In the genomic region with DNA sequence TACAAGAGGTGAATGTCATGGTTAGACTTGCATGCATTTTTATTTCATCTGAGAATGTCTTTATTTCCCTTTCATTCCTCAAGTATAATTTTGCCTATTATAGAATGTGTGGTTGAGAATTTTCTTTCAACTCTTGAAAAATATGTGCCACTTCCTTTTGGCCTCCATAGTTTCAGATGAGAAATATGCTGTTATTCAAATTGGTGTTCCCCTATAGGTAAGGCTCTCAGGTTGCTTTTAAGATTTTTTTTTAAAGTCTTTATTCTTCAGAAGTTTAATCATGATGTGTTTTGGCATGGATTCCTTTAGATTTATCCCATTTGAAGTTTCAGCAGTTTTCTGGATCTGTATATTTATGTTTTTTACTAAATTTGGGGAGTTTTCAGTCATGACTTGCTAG, we compare ENCODE assay signal across 26 cellular contexts. TPM values are rescaled to one million over a fixed set of nuclear protein-coding genes. Genes with fewer than 3 reads are reported as not detected.
A peak's percentile ranks its signal among the peaks of the same experiment; 100 is the strongest.
DNase-seq lines count a peak whose midpoint lies in the region; ATAC-seq, FAIRE-seq and TF ChIP-seq lines count a peak whose summit lies in the region.
"Had no signal": no experiment of that assay in that cellular context is flagged by ENCODE, and none has a peak within 500 bp of the region (broad histone marks: within the 10 kb centered on the region; RNA-seq: fewer than 3 reads in every experiment).

No MANE protein-coding gene starts in this region.

- no peaks in the 10 kb centered on the region for H3K36me3 ChIP-seq in HCT116 (ENCODE audit: control insufficient read depth in 1 of 2, insufficient read depth in 2 of 2, low read length in 2 of 2)
- no peaks in the 10 kb centered on the region for H3K36me3 ChIP-seq in GM12878 (ENCODE audit: control insufficient read depth in 2 of 2, insufficient read depth in 2 of 2, low read length in 1 of 2)
- H3K36me3 ChIP-seq: HAP-1 had no signal

- RAD21 ChIA-PET in HCT116 (lab: Charles Lee; ENCODE audit: low non-redundant PET in 1 of 2, low total read pairs in 2 of 2, uncharacterized antibody in 2 of 2, unreplicated experiment in 2 of 2) (no interaction called here), GM12878 (lab: Charles Lee; ENCODE audit: unreplicated experiment) (no interaction called here)

- H3K4me2 ChIP-seq in HCT116 (ENCODE audit: low read length) (no peak overlapping the region), GM12878 (ENCODE audit: control insufficient read depth, insufficient read depth) (no peak overlapping the region)
- H3K4me2 ChIP-seq: A549 had no signal

- no peak overlapping the region for H3K27ac ChIP-seq in HCT116 (ENCODE audit: low read depth, low read length)
- H3K27ac ChIP-seq in GM12878 (ENCODE audit: control insufficient read depth, insufficient read depth) = no peak overlapping the region
- H3K27ac ChIP-seq: A549, RWPE1 had no signal

- no peaks in the 10 kb centered on the region for H3K27me3 ChIP-seq in HCT116 (ENCODE audit: insufficient read depth, low read length)
- no peaks in the 10 kb centered on the region for H3K27me3 ChIP-seq in GM12878 (replicated peaks in 1 of 2; ENCODE audit: control insufficient read depth in 2 of 2, insufficient read depth in 2 of 2, low read length in 1 of 2)

- CTCF ChIA-PET in HCT116 (lab: Charles Lee) (no interaction called here), GM12878 (lab: Yijun Ruan, JAX) (interaction anchor here (0.6 kb wide), 1 partner anchor 507 kb away, joined by 3 read pairs; no protein-coding TSS in a partner anchor)

- TF ChIP-seq POLR2A in HCT116 (IDR thresholded peaks at IDR 0.05; ENCODE audit: borderline replicate concordance, extremely low read depth, insufficient read depth, insufficient read length) (no peak), GM12878 (IDR thresholded peaks at IDR 0.05; ENCODE audit: low read depth, low read length) (no peak)

- TF ChIP-seq CTCF in HCT116 (IDR thresholded peaks at IDR 0.05 in 2 of 3, conservative IDR thresholded peaks at IDR 0.05 in 1 of 3; ENCODE audit: borderline replicate concordance in 1 of 3, insufficient read depth in 1 of 3, low read depth in 2 of 3, low read length in 2 of 3) = no peak
- TF ChIP-seq CTCF in GM12878 (IDR thresholded peaks at IDR 0.05 in 2 of 3, conservative IDR thresholded peaks at IDR 0.05 in 1 of 3; ENCODE audit: control insufficient read depth in 2 of 3, extremely low read depth in 1 of 3, insufficient read depth in 1 of 3, low read depth in 3 of 3, low read length in 3 of 3) = no peak

- H3K9me2 ChIP-seq in HCT116 (ENCODE audit: insufficient read depth) = no peaks in the 10 kb centered on the region

- H3K9me3 ChIP-seq in HCT116 (ENCODE audit: control insufficient read depth in 1 of 2, insufficient read depth in 1 of 2, low read depth in 1 of 2, low read length in 2 of 2) (peaks cover 11% of the 10 kb centered on the region in 2 experiments; a peak in 3 of 4 replicates), GM12878 (replicated peaks; ENCODE audit: control insufficient read depth, insufficient read depth, low read length) (no peaks in the 10 kb centered on the region; the same call in 2 of the 3 replicates)

- H3K4me1 ChIP-seq in HCT116 (ENCODE audit: control insufficient read depth in 1 of 2, insufficient read depth in 2 of 2, low read length in 2 of 2) = peaks cover 4 to 12% of the 10 kb centered on the region in 2 experiments; a peak in 3 of 4 replicates
- H3K4me1 ChIP-seq in GM12878 (ENCODE audit: control insufficient read depth, insufficient read depth, low read length) = no peaks in the 10 kb centered on the region
- H3K4me1 ChIP-seq: HAP-1 had no signal

- H2AFZ ChIP-seq in HCT116 (ENCODE audit: low read depth, low read length, poor library complexity, severe bottlenecking) (no peak overlapping the region), GM12878 (ENCODE audit: control insufficient read depth, low read depth, low read length) (no peak overlapping the region)

- peak; percentile 7 for DNase-seq in ACHN
- DNase-seq in HCT116 (ENCODE audit: low read depth, low spot score) = no peak
- DNase-seq in GM12878 (ENCODE audit: low read depth, low spot score) = no peak
- DNase-seq in stimulated activated CD4-positive, alpha-beta T cell treated with anti-CD3 and anti-CD28 coated beads, Interleukin-2, amount 100 ng/mL, for 48 hours = no peak
- no peak for DNase-seq in hypothalamus (lab: John Stamatoyannopoulos, UW)
- DNase-seq: C1 segment of cervical spinal cord; CD8-positive, alpha-beta T cell; DMS 273 treated with DMSO at 0.1 percent for 48 hours; DND-41; GOT3; NCI-H1092 treated with DMSO at 0.1 percent for 48 hours; NCI-H1436; NCI-H187 treated with DMSO at 0.1 percent for 48 hours; NCI-H446; NCI-H524 treated with DMSO at 0.1 percent for 48 hours; NCI-H774; SHP77 had no signal

- intact Hi-C loops in HCT116 (cut with micrococcal nuclease) (no loop called here), GM12878 (cut with micrococcal nuclease; ENCODE audit: unreplicated experiment) (no loop called here)

- in situ Hi-C loops in ACHN (cut with HindIII; ENCODE audit: low pct_ligation_motif_present, low pct_unique_long_range_greater_than_20kb, low sequenced_read_pairs) = no loop called here
- in situ Hi-C loops in GM12878 (cut with MboI) = no loop called here

- no peaks in the 10 kb centered on the region for H4K20me1 ChIP-seq in HCT116 (ENCODE audit: insufficient read depth)
- H4K20me1 ChIP-seq in GM12878 (ENCODE audit: control insufficient read depth, insufficient read depth) = no peaks in the 10 kb centered on the region

- FAIRE-seq in TTC549 (lab: Jason Lieb, UNC) (peak; percentile 37), GM12878 (lab: Jason Lieb, UNC) (no peak)
- FAIRE-seq: A549 had no signal

- BruUV-seq in HCT116 (replicated peaks; lab: Mats Ljungman, UMichigan) (no TSS peak), GM12878 (replicated peaks; lab: Mats Ljungman, UMichigan) (no TSS peak)

- no peak for TF ChIP-seq RAD21 in HCT116 (IDR thresholded peaks at IDR 0.05; ENCODE audit: low read depth)
- TF ChIP-seq RAD21 in GM12878 (IDR thresholded peaks at IDR 0.05; ENCODE audit: insufficient read depth, low read depth, low read length) = no peak

- ATAC-seq in HCT116 (no peak), GM12878 (no peak), GM21367 (IDR thresholded peaks at IDR 0.05; ENCODE audit: unreplicated experiment) (no peak)
- ATAC-seq: A549; CD8-positive, alpha-beta T cell; Panc1 had no signal

- H3K9ac ChIP-seq in HCT116 (ENCODE audit: low read length) = no peak overlapping the region
- H3K9ac ChIP-seq in GM12878 (ENCODE audit: control insufficient read depth, insufficient read depth, low read length) = no peak overlapping the region

- TF ChIP-seq EP300 in GM12878 (IDR thresholded peaks at IDR 0.05; ENCODE audit: borderline replicate concordance in 1 of 2, control insufficient read depth in 1 of 2, low read depth in 2 of 2, low read length in 2 of 2) = no peak

- POLR2A ChIA-PET in HCT116 (lab: Charles Lee) (no interaction called here), GM12878 (lab: Charles Lee) (no interaction called here)

- H3K4me3 ChIP-seq in HCT116 (replicated peaks in 1 of 2; ENCODE audit: low read depth in 1 of 2, low read length in 2 of 2) (no peak overlapping the region), GM12878 (no peak overlapping the region)
- H3K4me3 ChIP-seq: A549, HAP-1 had no signal

- H3K79me2 ChIP-seq in HCT116 (ENCODE audit: insufficient read depth, low read length) (no peaks in the 10 kb centered on the region), GM12878 (ENCODE audit: control insufficient read depth, insufficient read depth, low read length) (no peaks in the 10 kb centered on the region)

- SMC1A ChIA-PET in GM12878 (lab: Charles Lee; ENCODE audit: uncharacterized antibody, unreplicated experiment) = no interaction called here

TF ChIP-seq in GM12878, 131 proteins besides CTCF, POLR2A, EP300 and RAD21 (continues in another document):
- TF ChIP-seq TCF3 (IDR thresholded peaks at IDR 0.05; ENCODE audit: borderline replicate concordance, insufficient read depth, low read depth, low read length) = no peak

RNA-seq across cellular contexts. Expression of gene MROH7, which starts 2.1 kb away (rescaled TPM):
- total RNA-seq in HCT116 (2021; ENCODE audit: unreplicated experiment) (1.1 TPM), GM12878 (2014; rRNA removed) (0.11 TPM in 1 of 2 replicates, not detected in the other), GM12878 (2014; rRNA removed; fragmentation: Illumina TruSeq; extraction: Trizol) (0.09 TPM in 1 of 2 replicates, not detected in the other), GM12878 (2021) (not detected in 2 replicates)
- 0.55 and 0.78 TPM in 2 replicates for polyA plus RNA-seq in HCT116 (2012)
- 0.77 and 0.86 TPM in 2 replicates for total RNA-seq in GM12878 (2013; cell fraction: nucleolus; rRNA removed)
- polyA plus RNA-seq in GM12878 (2011; ENCODE audit: low read depth) = not detected
- polyA plus RNA-seq in GM12878 (2011; rRNA removed) (not detected in 2 replicates), GM12878 (2014; fragmentation: Illumina TruSeq; extraction: Trizol) (0.10 TPM in 1 of 2 replicates, not detected in the other), GM12878 (2014; fragmentation: Nextera tagmentation; extraction: Ambion mirVana) (not detected), GM12878 (2014; rRNA removed) (0.05 TPM in 1 of 2 replicates, not detected in the other), GM12878 (2016; fragmentation: Nextera tagmentation; extraction: Ambion mirVana) (not detected)
- not detected in 2 replicates for polyA plus RNA-seq in GM12878 (2011; cell fraction: cytosol; rRNA removed)
- polyA plus RNA-seq in GM12878 (2011; cell fraction: nucleus; rRNA removed) = 0.03 and 0.10 TPM in 2 replicates
- 0.08 and 0.11 TPM in 2 replicates for polyA plus RNA-seq in GM12878 (2012)
- polyA minus RNA-seq in GM12878 (2011; rRNA and poly(A)+ RNA removed) = not detected in 2 replicates
- not detected in 2 replicates for polyA minus RNA-seq in GM12878 (2011; cell fraction: cytosol; rRNA and poly(A)+ RNA removed)
- not detected in 2 replicates for polyA minus RNA-seq in GM12878 (2011; cell fraction: nucleus; rRNA and poly(A)+ RNA removed)
- total RNA-seq: CD8-positive, alpha-beta T cell had no signal
- polyA plus RNA-seq: A549, IgD-negative memory B cell had no signal

RNA-seq across cellular contexts. Expression of gene FAM151A, which starts 20.4 kb away (rescaled TPM):
- total RNA-seq in HCT116 (2021; ENCODE audit: unreplicated experiment) = not detected
- polyA plus RNA-seq in HCT116 (2012) = 0.04 TPM in 2 replicates
- not detected in 2 replicates for total RNA-seq in GM12878 (2013; cell fraction: nucleolus; rRNA removed)
- 0.33 and 0.34 TPM in 2 replicates for total RNA-seq in GM12878 (2014; rRNA removed)
- total RNA-seq in GM12878 (2014; rRNA removed; fragmentation: Illumina TruSeq; extraction: Trizol) = 0.13 TPM in 1 of 2 replicates, not detected in the other
- total RNA-seq in GM12878 (2021) = 0.13 TPM in 1 of 2 replicates, not detected in the other
- not detected for polyA plus RNA-seq in GM12878 (2011; ENCODE audit: low read depth)
- 0.06 and 0.14 TPM in 2 replicates for polyA plus RNA-seq in GM12878 (2011; rRNA removed)
- 0.08 and 0.12 TPM in 2 replicates for polyA plus RNA-seq in GM12878 (2011; cell fraction: cytosol; rRNA removed)
- 0.06 TPM in 1 of 2 replicates, not detected in the other for polyA plus RNA-seq in GM12878 (2011; cell fraction: nucleus; rRNA removed)
- polyA plus RNA-seq in GM12878 (2012) = 0.07 TPM in 2 replicates
- polyA plus RNA-seq in GM12878 (2014; fragmentation: Illumina TruSeq; extraction: Trizol) = 0.09 TPM in 1 of 2 replicates, not detected in the other
- not detected for polyA plus RNA-seq in GM12878 (2014; fragmentation: Nextera tagmentation; extraction: Ambion mirVana)
- 0.17 TPM in 1 of 2 replicates, not detected in the other for polyA plus RNA-seq in GM12878 (2014; rRNA removed)
- polyA plus RNA-seq in GM12878 (2016; fragmentation: Nextera tagmentation; extraction: Ambion mirVana) = not detected
- polyA minus RNA-seq in GM12878 (2011; rRNA and poly(A)+ RNA removed) = 0.15 and 0.26 TPM in 2 replicates
- polyA minus RNA-seq in GM12878 (2011; cell fraction: cytosol; rRNA and poly(A)+ RNA removed) = not detected in 2 replicates
- not detected in 2 replicates for polyA minus RNA-seq in GM12878 (2011; cell fraction: nucleus; rRNA and poly(A)+ RNA removed)
- total RNA-seq: CD8-positive, alpha-beta T cell; SK-MEL-5; T-helper 1 cell treated with Interleukin-12 subunit alpha and Interleukin-12 subunit beta and Interleukin-4 antibody, amounts not matched to agents 30 ng/mL and 1 ng/mL, for 36 hours had no signal
- polyA plus RNA-seq: A549, IgD-negative memory B cell had no signal
